ENCODE assay signal across 17 cellular contexts in genomic region chr5:31911291-31912265, GRCh38.
DNase-seq lines count a peak whose midpoint lies in the region; ATAC-seq, FAIRE-seq and TF ChIP-seq lines count a peak whose summit lies in the region.
"Had no signal": no experiment of that assay in that cellular context is flagged by ENCODE, and none has a peak within 500 bp of the region (broad histone marks: within the 10 kb centered on the region; RNA-seq: fewer than 3 reads in every experiment).

No MANE protein-coding gene starts in this region.

- no peaks in the 10 kb centered on the region for H4K20me1 ChIP-seq in keratinocyte (ENCODE audit: control insufficient read depth, extremely low read depth, insufficient read depth, low read length)
- H4K20me1 ChIP-seq: BLaER1 had no signal

- H3K36me3 ChIP-seq in RWPE2 (ENCODE audit: low read depth): no peaks in the 10 kb centered on the region
- no peaks in the 10 kb centered on the region for H3K36me3 ChIP-seq in keratinocyte (ENCODE audit: control insufficient read depth in 2 of 2, extremely low read depth in 1 of 2, insufficient read depth in 2 of 2, low read length in 2 of 2)
- H3K36me3 ChIP-seq in gastrocnemius medialis: no peaks in the 10 kb centered on the region
- H3K36me3 ChIP-seq: BLaER1, prostate gland had no signal

- ATAC-seq in RWPE2 (ENCODE audit: low read depth) (no peak), gastrocnemius medialis (no peak), GM21737 (IDR thresholded peaks at IDR 0.05; ENCODE audit: unreplicated experiment) (no peak)

- peak; percentile 34 for FAIRE-seq in keratinocyte (lab: Jason Lieb, UNC)
- FAIRE-seq: GM18507 had no signal

- H3K4me3 ChIP-seq in RWPE2 (ENCODE audit: severe bottlenecking) (no peak overlapping the region), dorsolateral prefrontal cortex (peak overlapping the region in 53 of 59 donors; percentile 2 to 59 (median 34)), keratinocyte (ENCODE audit: control insufficient read depth in 2 of 3, extremely low read depth in 1 of 3, insufficient read depth in 2 of 3, low read depth in 1 of 3, low read length in 3 of 3) (no peak overlapping the region), gastrocnemius medialis (no peak overlapping the region)
- H3K4me3 ChIP-seq: BLaER1, prostate gland had no signal

- in situ Hi-C loops in gastrocnemius medialis (cut with MboI; ENCODE audit: low sequenced_read_pairs in 4 of 4): no loop called here

- no peak for TF ChIP-seq POLR2A in gastrocnemius medialis (IDR thresholded peaks at IDR 0.05)

- no peak overlapping the region for H3K9ac ChIP-seq in keratinocyte (ENCODE audit: control insufficient read depth, extremely low read depth, insufficient read depth, low read length)
- H3K9ac ChIP-seq: BLaER1 had no signal

- dilution Hi-C loops in keratinocyte (cut with MboI; ENCODE audit: extremely low pct_ligation_motif_present, low sequenced_read_pairs): no loop called here

- H2AFZ ChIP-seq in keratinocyte (ENCODE audit: control insufficient read depth, low read length): no peak overlapping the region

- intact Hi-C loops in dorsolateral prefrontal cortex (cut with DNase I): loop anchor here (1.0 to 10.0 kb wide), 6 partner anchors 57 to 329 kb away; no protein-coding TSS in a partner anchor
- intact Hi-C loops in gastrocnemius medialis (cut with DNase I; ENCODE audit: low total_unique reads): no loop called here

- H3K4me2 ChIP-seq in keratinocyte (ENCODE audit: control insufficient read depth, extremely low read depth, insufficient read depth, low read depth, low read length): no peak overlapping the region
- H3K4me2 ChIP-seq: BLaER1 had no signal

- H3K79me2 ChIP-seq in keratinocyte (ENCODE audit: control insufficient read depth, insufficient read depth, low read length): no peaks in the 10 kb centered on the region

- H3K4me1 ChIP-seq in RWPE2 (ENCODE audit: insufficient read depth, poor library complexity, severe bottlenecking): peaks cover 45% of the 10 kb centered on the region
- peaks cover 31% of the 10 kb centered on the region for H3K4me1 ChIP-seq in keratinocyte (ENCODE audit: control insufficient read depth, extremely low read depth, insufficient read depth, low read length)
- H3K4me1 ChIP-seq in gastrocnemius medialis: no peaks in the 10 kb centered on the region
- H3K4me1 ChIP-seq: BLaER1 had no signal

- no peaks in the 10 kb centered on the region for H3K9me1 ChIP-seq in keratinocyte (ENCODE audit: control insufficient read depth, extremely low read depth, insufficient read depth, low read length)

- TF ChIP-seq CTCF in RWPE2 (IDR thresholded peaks at IDR 0.05; ENCODE audit: poor library complexity, severe bottlenecking): no peak
- TF ChIP-seq CTCF in dorsolateral prefrontal cortex (IDR thresholded peaks at IDR 0.05 in 54 of 56, conservative IDR thresholded peaks at IDR 0.05 in 2 of 56; ENCODE audit: low read depth in 1 of 56, partially characterized antibody in 56 of 56): peak in 52 of 56 donors; percentile 37 to 87 (median 63)
- TF ChIP-seq CTCF in keratinocyte (optimal IDR thresholded peaks at IDR 0.05 in 1 of 3, IDR thresholded peaks at IDR 0.05 in 1 of 3, conservative IDR thresholded peaks at IDR 0.05 in 1 of 3; ENCODE audit: extremely low read depth in 1 of 3, insufficient read depth in 2 of 3, low read length in 3 of 3): peak in 1 of 3 experiments; percentile 23
- no peak for TF ChIP-seq CTCF in gastrocnemius medialis (IDR thresholded peaks at IDR 0.05 in 4 of 5, conservative IDR thresholded peaks at IDR 0.05 in 1 of 5)

- DNase-seq in RWPE2 (ENCODE audit: low spot score) (no peak), dorsolateral prefrontal cortex (peak; percentile 10 to 86 (median 78)), keratinocyte (ENCODE audit: low read depth, low spot score) (no peak), superior temporal gyrus (ENCODE audit: extremely low spot score) (peak; percentile 92), gastrocnemius medialis (no peak), HuH-7.5 (ENCODE audit: low spot score) (no peak), NCI-H1048 (lab: John Stamatoyannopoulos, UW) (no peak)
- DNase-seq: activated CD4-positive, alpha-beta T cell treated with anti-CD3 and anti-CD28 coated beads, Interleukin-2, amount 10 ng/mL, durations not matched to agents 24 days and 14 days; activated naive CD8-positive, alpha-beta T cell treated with anti-CD3 and anti-CD28 coated beads for 36 hours; DMS 273 treated with DMSO at 0.1 percent for 48 hours; NCI-H1436; NCI-H226; T1000 had no signal

- H3K27ac ChIP-seq in RWPE2 (ENCODE audit: poor library complexity, severe bottlenecking) (peak overlapping the region; percentile 25), dorsolateral prefrontal cortex (peak overlapping the region in 58 of 59 donors; percentile 5 to 89 (median 72)), keratinocyte (ENCODE audit: control insufficient read depth, insufficient read depth, low read length) (peak overlapping the region; percentile 16), gastrocnemius medialis (no peak overlapping the region)
- H3K27ac ChIP-seq: BLaER1, prostate gland had no signal

- H3K9me3 ChIP-seq in RWPE2 (ENCODE audit: severe bottlenecking) (no peaks in the 10 kb centered on the region), keratinocyte (ENCODE audit: control insufficient read depth, low read depth, low read length) (no peaks in the 10 kb centered on the region), gastrocnemius medialis (no peaks in the 10 kb centered on the region)
- H3K9me3 ChIP-seq: BLaER1, prostate gland had no signal

- H3K27me3 ChIP-seq in RWPE2 (ENCODE audit: insufficient read depth, poor library complexity, severe bottlenecking) (no peaks in the 10 kb centered on the region), dorsolateral prefrontal cortex (no peaks in the 10 kb centered on the region), keratinocyte (ENCODE audit: control insufficient read depth, extremely low read depth, insufficient read depth, low read length) (no peaks in the 10 kb centered on the region), gastrocnemius medialis (no peaks in the 10 kb centered on the region)
- H3K27me3 ChIP-seq: BLaER1 had no signal

Comparison
In these comparisons a context has a peak if more than half of its experiments do, and no peak if none do; other contexts are left out.
1. DNase-seq: peak in dorsolateral prefrontal cortex (10 of 10) and superior temporal gyrus (single experiment); none in RWPE2 (single experiment), keratinocyte (single experiment), gastrocnemius medialis (0 of 2), HuH-7.5 (single experiment) and NCI-H1048 (single experiment).
2. H3K27ac ChIP-seq: peak in RWPE2 (single experiment), dorsolateral prefrontal cortex (58 of 59) and keratinocyte (single experiment); none in gastrocnemius medialis (0 of 4).
3. H3K4me3 ChIP-seq: peak in dorsolateral prefrontal cortex (53 of 59); none in RWPE2 (single experiment), keratinocyte (0 of 3) and gastrocnemius medialis (0 of 4).
4. CTCF ChIP-seq: peak in dorsolateral prefrontal cortex (52 of 56); none in RWPE2 (single experiment) and gastrocnemius medialis (0 of 5).